Comparison of ENCODE assay signal across 25 cellular contexts in the genomic region with DNA sequence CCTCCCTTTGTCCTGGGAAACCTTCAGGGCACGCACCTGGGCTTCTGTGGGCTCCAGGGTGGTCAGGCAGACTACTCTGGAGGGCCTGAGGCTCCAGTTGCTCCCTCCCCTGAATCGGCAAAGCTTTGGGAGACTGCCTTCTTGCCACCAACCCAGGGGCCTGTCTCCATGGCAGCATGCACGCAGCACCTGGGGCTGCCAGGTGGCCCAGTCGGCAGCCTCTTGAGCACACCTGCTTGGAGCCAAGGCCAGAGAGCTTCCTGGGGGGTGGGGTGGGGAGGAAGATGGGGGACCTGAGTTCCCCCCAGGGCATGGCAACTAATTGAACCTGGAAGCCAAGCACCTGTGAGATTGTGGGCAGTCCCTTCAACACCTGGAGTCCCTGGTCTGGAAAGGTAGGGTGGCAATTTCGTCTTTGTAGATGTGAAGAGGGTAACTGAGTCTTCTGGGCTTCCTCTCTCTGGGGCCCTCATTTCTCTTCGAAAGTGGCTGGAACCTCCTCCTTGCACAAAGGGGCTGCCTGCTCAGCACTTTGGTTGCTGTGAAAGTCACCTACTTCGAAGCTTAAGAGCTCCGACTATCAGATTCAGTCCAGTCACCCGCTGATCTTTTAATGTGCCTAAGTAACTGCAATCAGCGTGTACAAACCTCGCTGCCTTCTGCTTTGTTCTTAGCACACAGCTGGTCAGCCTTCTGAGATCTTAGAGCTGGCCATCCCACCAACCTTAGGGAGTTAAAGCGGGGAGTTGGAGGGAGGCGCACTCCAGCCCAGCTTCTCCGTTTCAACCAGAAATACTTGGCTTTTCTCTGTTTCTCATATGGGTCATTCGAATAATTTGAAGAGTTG. TPM values are rescaled to one million over a fixed set of nuclear protein-coding genes. Genes with fewer than 3 reads are reported as not detected.
A peak's percentile ranks its signal among the peaks of the same experiment; 100 is the strongest.
DNase-seq lines count a peak whose midpoint lies in the region; ATAC-seq and TF ChIP-seq lines count a peak whose summit lies in the region.
"Had no signal": no experiment of that assay in that cellular context is flagged by ENCODE, and none has a peak within 500 bp of the region (broad histone marks: within the 10 kb centered on the region; RNA-seq: fewer than 3 reads in every experiment).

No MANE protein-coding gene starts in this region.

- POLR2A ChIA-PET in activated CD4-positive, alpha-beta memory T cell treated with anti-CD3 and anti-CD28 coated beads, Interleukin-2, amount 10 ng/mL, durations not matched to agents 7 days and 5 days (lab: Charles Lee): no interaction called here

- H3K79me2 ChIP-seq in MM.1S (ENCODE audit: low read length): no peaks in the 10 kb centered on the region

- peaks cover 29% of the 10 kb centered on the region for H3K4me1 ChIP-seq in MM.1S (ENCODE audit: low read length)
- H3K4me1 ChIP-seq: left ventricle myocardium inferior, tibial artery had no signal

- peak overlapping the region; percentile 93 for H3K27ac ChIP-seq in MM.1S (ENCODE audit: low read length)
- H3K27ac ChIP-seq: left ventricle myocardium inferior, RWPE1, tibial artery had no signal

- no peaks in the 10 kb centered on the region for H3K27me3 ChIP-seq in MM.1S (replicated peaks; ENCODE audit: insufficient read depth, low read length)

- H3K4me1 Mint-ChIP-seq in activated CD4-positive, alpha-beta memory T cell treated with anti-CD3 and anti-CD28 coated beads, Interleukin-2, amount 10 ng/mL, durations not matched to agents 7 days and 5 days: no peaks in the 10 kb centered on the region
- H3K4me1 Mint-ChIP-seq: stimulated activated effector memory CD8-positive, alpha-beta T cell treated with anti-CD3 and anti-CD28 coated beads, Interleukin-12 subunit alpha, Interleukin-12 subunit beta, amount 100 ng/mL, for 72 hours had no signal

- peak overlapping the region; percentile 39 for H3K4me3 ChIP-seq in MM.1S (ENCODE audit: low read length)
- H3K4me3 ChIP-seq: GM12878, left ventricle myocardium inferior, tibial artery had no signal

- H3K36me3 Mint-ChIP-seq in activated CD4-positive, alpha-beta memory T cell treated with anti-CD3 and anti-CD28 coated beads, Interleukin-2, amount 10 ng/mL, durations not matched to agents 7 days and 5 days (ENCODE audit: low read depth): no peaks in the 10 kb centered on the region
- H3K36me3 Mint-ChIP-seq: stimulated activated effector memory CD8-positive, alpha-beta T cell treated with anti-CD3 and anti-CD28 coated beads, Interleukin-12 subunit alpha, Interleukin-12 subunit beta, amount 100 ng/mL, for 72 hours had no signal

- no peak overlapping the region for H3K27ac Mint-ChIP-seq in activated CD4-positive, alpha-beta memory T cell treated with anti-CD3 and anti-CD28 coated beads, Interleukin-2, amount 10 ng/mL, durations not matched to agents 7 days and 5 days
- H3K27ac Mint-ChIP-seq: activated naive CD4-positive, alpha-beta T cell treated with anti-CD3 and anti-CD28 coated beads for 36 hours; stimulated activated effector memory CD8-positive, alpha-beta T cell treated with anti-CD3 and anti-CD28 coated beads, Interleukin-12 subunit alpha, Interleukin-12 subunit beta, amount 100 ng/mL, for 72 hours had no signal

- H3K36me3 ChIP-seq in MM.1S (replicated peaks; ENCODE audit: insufficient read depth, low read length): no peaks in the 10 kb centered on the region
- H3K36me3 ChIP-seq: left ventricle myocardium inferior, tibial artery had no signal

- no peaks in the 10 kb centered on the region for H3K9me2 ChIP-seq in MM.1S (replicated peaks; ENCODE audit: insufficient read depth, low read length)

- no peaks in the 10 kb centered on the region for H3K9me3 Mint-ChIP-seq in activated CD4-positive, alpha-beta memory T cell treated with anti-CD3 and anti-CD28 coated beads, Interleukin-2, amount 10 ng/mL, durations not matched to agents 7 days and 5 days
- H3K9me3 Mint-ChIP-seq: activated naive CD4-positive, alpha-beta T cell treated with anti-CD3 and anti-CD28 coated beads for 36 hours; stimulated activated effector memory CD8-positive, alpha-beta T cell treated with anti-CD3 and anti-CD28 coated beads, Interleukin-12 subunit alpha, Interleukin-12 subunit beta, amount 100 ng/mL, for 72 hours had no signal

- peak; percentile 91 for DNase-seq in MM.1S
- peak; percentile 83 for DNase-seq in NCI-H2029 treated with DMSO at 0.1 percent for 48 hours (lab: John Stamatoyannopoulos, UW)
- DNase-seq in NCI-H748 (lab: John Stamatoyannopoulos, UW; ENCODE audit: unreplicated experiment): peak; percentile 96
- peak; percentile 49 for DNase-seq in left kidney (ENCODE audit: low read depth, low spot score)
- DNase-seq in activated CD4-positive, alpha-beta T cell treated with anti-CD3 and anti-CD28 coated beads for 4 hours: no peak
- DNase-seq in activated CD4-positive, alpha-beta memory T cell treated with anti-CD3 and anti-CD28 coated beads, Interleukin-2, amount 10 ng/mL, durations not matched to agents 7 days and 5 days: no peak
- no peak for DNase-seq in SIG-M5 (lab: John Stamatoyannopoulos, UW)
- DNase-seq: activated CD4-positive, alpha-beta T cell treated with anti-CD3 and anti-CD28 coated beads, Interleukin-2, amount 50 U/mL, for 48 hours; activated naive CD4-positive, alpha-beta T cell treated with anti-CD3 and anti-CD28 coated beads for 36 hours; activated T-cell treated with anti-CD3 and anti-CD28 coated beads, Interleukin-2, amount 50 U/mL, for 1 hour; aorta; Caco-2; effector CD4-positive, alpha-beta T cell; GF-D8; IMR-90; left ventricle myocardium inferior; NK-92 treated with Interleukin-12 subunit alpha and Interleukin-12 subunit beta, amount 100 ng/mL, for 24 hours; retina had no signal

- H3K9ac ChIP-seq in MM.1S (ENCODE audit: low read length): peak overlapping the region; percentile 62

- H4K20me1 ChIP-seq in MM.1S (ENCODE audit: insufficient read depth, low read length): no peaks in the 10 kb centered on the region

- CTCF ChIA-PET in activated CD4-positive, alpha-beta memory T cell treated with anti-CD3 and anti-CD28 coated beads, Interleukin-2, amount 10 ng/mL, durations not matched to agents 7 days and 5 days (lab: Charles Lee): no interaction called here

- no peak for ATAC-seq in HG02759 (IDR thresholded peaks at IDR 0.05; ENCODE audit: unreplicated experiment)
- ATAC-seq: esophagus mucosa; GM12878; stimulated activated effector memory CD8-positive, alpha-beta T cell treated with anti-CD3 and anti-CD28 coated beads, Interleukin-12 subunit alpha, Interleukin-12 subunit beta, amount 100 ng/mL, for 72 hours had no signal

- H3K27me3 Mint-ChIP-seq in activated CD4-positive, alpha-beta memory T cell treated with anti-CD3 and anti-CD28 coated beads, Interleukin-2, amount 10 ng/mL, durations not matched to agents 7 days and 5 days: peaks cover 24% of the 10 kb centered on the region

- peak overlapping the region; percentile 81 for H3K4me2 ChIP-seq in MM.1S (ENCODE audit: low read depth, low read length)

- peak overlapping the region; percentile 57 for H2AFZ ChIP-seq in MM.1S (ENCODE audit: low read length)

- peaks cover 23% of the 10 kb centered on the region for H3F3A ChIP-seq in MM.1S (ENCODE audit: insufficient read depth, low read length)

- TF ChIP-seq CTCF in MM.1S (IDR thresholded peaks at IDR 0.05; ENCODE audit: low read length): no peak

- no peaks in the 10 kb centered on the region for H3K9me3 ChIP-seq in MM.1S (replicated peaks; ENCODE audit: insufficient read depth, low read length)
- H3K9me3 ChIP-seq: Caco-2, left ventricle myocardium inferior, tibial artery had no signal

- H3K4me3 Mint-ChIP-seq in activated CD4-positive, alpha-beta memory T cell treated with anti-CD3 and anti-CD28 coated beads, Interleukin-2, amount 10 ng/mL, durations not matched to agents 7 days and 5 days: no peak overlapping the region
- H3K4me3 Mint-ChIP-seq: activated naive CD4-positive, alpha-beta T cell treated with anti-CD3 and anti-CD28 coated beads for 36 hours; stimulated activated effector memory CD8-positive, alpha-beta T cell treated with anti-CD3 and anti-CD28 coated beads, Interleukin-12 subunit alpha, Interleukin-12 subunit beta, amount 100 ng/mL, for 72 hours had no signal

RNA-seq across cellular contexts. Expression of a gene that starts 4.0 kb away (rescaled TPM):
- total RNA-seq in activated CD4-positive, alpha-beta memory T cell treated with anti-CD3 and anti-CD28 coated beads, Interleukin-2, amount 10 ng/mL, durations not matched to agents 7 days and 5 days: under 1 TPM; 0.23 to 0.40 TPM
- total RNA-seq: activated naive CD4-positive, alpha-beta T cell treated with anti-CD3 and anti-CD28 coated beads for 36 hours; aorta; IMR-90; left ventricle myocardium inferior; mononuclear cell had no signal

RNA-seq across cellular contexts. Expression of a gene that starts 23.7 kb away (rescaled TPM):
- total RNA-seq in activated CD4-positive, alpha-beta memory T cell treated with anti-CD3 and anti-CD28 coated beads, Interleukin-2, amount 10 ng/mL, durations not matched to agents 7 days and 5 days: 10 to 100 TPM; 27.7 to 28.2 TPM

RNA-seq across cellular contexts. Expression of a gene that starts 23.8 kb away (rescaled TPM):
- 10 to 100 TPM; 34.3 to 38.5 TPM for total RNA-seq in activated CD4-positive, alpha-beta memory T cell treated with anti-CD3 and anti-CD28 coated beads, Interleukin-2, amount 10 ng/mL, durations not matched to agents 7 days and 5 days

RNA-seq across cellular contexts. Expression of a gene that starts 40.9 kb away (rescaled TPM):
- 1 to 10 TPM in 1 of 2 experiments, under 1 TPM in 1; 0.85 to 1.4 TPM for total RNA-seq in activated CD4-positive, alpha-beta memory T cell treated with anti-CD3 and anti-CD28 coated beads, Interleukin-2, amount 10 ng/mL, durations not matched to agents 7 days and 5 days

RNA-seq across cellular contexts. Expression of a gene that starts 50.2 kb away (rescaled TPM):
- 1 to 10 TPM; 7.1 to 7.3 TPM for total RNA-seq in activated CD4-positive, alpha-beta memory T cell treated with anti-CD3 and anti-CD28 coated beads, Interleukin-2, amount 10 ng/mL, durations not matched to agents 7 days and 5 days
- total RNA-seq: IMR-90 had no signal

Comparison
In these comparisons a context has a peak if more than half of its experiments do, and no peak if none do; other contexts are left out.
1. DNase-seq: peak in MM.1S (single experiment), NCI-H2029 treated with DMSO at 0.1 percent for 48 hours (single experiment), NCI-H748 (single experiment) and left kidney (single experiment); none in activated CD4-positive, alpha-beta T cell treated with anti-CD3 and anti-CD28 coated beads for 4 hours (0 of 2), activated CD4-positive, alpha-beta memory T cell treated with anti-CD3 and anti-CD28 coated beads, Interleukin-2, amount 10 ng/mL, durations not matched to agents 7 days and 5 days (single experiment) and SIG-M5 (single experiment).